ENCODE assay signal across 30 cellular contexts in genomic region chr14:98062083-98062482, GRCh38.
"Had no signal": no experiment of that assay in that cellular context is flagged by ENCODE, and none has a peak within 500 bp of the region (broad histone marks: within the 10 kb centered on the region; RNA-seq: fewer than 3 reads in every experiment).

No MANE protein-coding gene starts in this region.

- H3K4me1 ChIP-seq: ascending aorta had no signal

- H3K4me3 ChIP-seq: ascending aorta, cardiac muscle cell had no signal

- DNase-seq: activated B cell treated with CpG ODN at 0.5 μM for 24 hours; activated CD4-positive, alpha-beta memory T cell treated with anti-CD3 and anti-CD28 coated beads for 36 hours; activated CD4-positive, alpha-beta T cell treated with anti-CD3 and anti-CD28 coated beads for 4 hours; activated CD4-positive, alpha-beta T cell treated with anti-CD3 and anti-CD28 coated beads, Interleukin-2, amount 10 ng/mL, durations not matched to agents 24 days and 14 days; activated CD4-positive, alpha-beta T cell treated with anti-CD3 and anti-CD28 coated beads, Interleukin-2, amount 50 U/mL, for 1 hour; activated CD4-positive, alpha-beta T cell treated with anti-CD3 and anti-CD28 coated beads, Interleukin-2, amount 50 U/mL, for 4 hours; activated CD4-positive, CD25-positive, alpha-beta regulatory T cell treated with anti-CD3 and anti-CD28 coated beads, Interleukin-2, amount 50 U/mL, for 72 hours; activated CD8-positive, alpha-beta memory T cell treated with anti-CD3 and anti-CD28 coated beads, Interleukin-2, amount 50 U/mL, for 4 hours; activated CD8-positive, alpha-beta T cell treated with anti-CD3 and anti-CD28 coated beads for 36 hours; activated effector memory CD4-positive, alpha-beta T cell treated with anti-CD3 and anti-CD28 coated beads, Interleukin-2, amount 50 U/mL, for 16 hours; activated gamma-delta T cell treated with Interleukin-2 at 50 U/mL for 16 hours; activated naive CD4-positive, alpha-beta T cell; activated naive CD4-positive, alpha-beta T cell treated with anti-CD3 and anti-CD28 coated beads for 36 hours; activated naive CD8-positive, alpha-beta T cell treated with anti-CD3 and anti-CD28 coated beads, Interleukin-2, amount 10 ng/mL, durations not matched to agents 7 days and 5 days; activated naive CD8-positive, alpha-beta T cell treated with anti-CD3 and anti-CD28 coated beads, Interleukin-2, amount 50 U/mL, for 24 hours; activated T-cell treated with anti-CD3 and anti-CD28 coated beads for 4 hours; activated T-cell treated with anti-CD3 and anti-CD28 coated beads, Interleukin-2, amount 50 U/mL, for 1 hour; activated T-cell treated with anti-CD3 and anti-CD28 coated beads, Interleukin-2, amount 50 U/mL, for 4 hours; activated T-cell treated with anti-CD3 and anti-CD28 coated beads, Interleukin-2, amount 50 U/mL, for 72 hours; amygdala; anterior cingulate cortex; caudate nucleus; SW 1271; T-helper 1 cell; T-helper 2 cell; T-helper 9 cell had no signal

- H3K27me3 ChIP-seq: ascending aorta, cardiac muscle cell had no signal

- H3K27ac ChIP-seq: ascending aorta, cardiac muscle cell, VCaP had no signal

- H3K36me3 ChIP-seq: ascending aorta, cardiac muscle cell had no signal

- H3K9me3 ChIP-seq: ascending aorta had no signal

- ATAC-seq: activated CD8-positive, alpha-beta T cell treated with anti-CD3 and anti-CD28 coated beads for 36 hours; activated naive CD8-positive, alpha-beta T cell treated with anti-CD3 and anti-CD28 coated beads, Interleukin-2, amount 50 U/mL, for 24 hours; activated T-cell treated with anti-CD3 and anti-CD28 coated beads, Interleukin-2, amount 50 U/mL, for 4 hours; activated T-cell treated with anti-CD3 and anti-CD28 coated beads, Interleukin-2, amount 50 U/mL, for 72 hours; activated T-helper 17 cell treated with anti-CD3 and anti-CD28 coated beads, Interleukin-2, amount 50 U/mL, for 72 hours had no signal
